In genomic region chr1:183027791-183028190, GRCh38 we compare ENCODE assay signal across 15 cellular contexts. TPM values are rescaled to one million over a fixed set of nuclear protein-coding genes. Genes with fewer than 3 reads are reported as not detected.
DNase-seq lines count a peak whose midpoint lies in the region; ATAC-seq and TF ChIP-seq lines count a peak whose summit lies in the region.
"Had no signal": no experiment of that assay in that cellular context is flagged by ENCODE, and none has a peak within 500 bp of the region (broad histone marks: within the 10 kb centered on the region; RNA-seq: fewer than 3 reads in every experiment).

No MANE protein-coding gene starts in this region.

- H3K9ac ChIP-seq in NT2/D1 (ENCODE audit: insufficient read length, low read depth), result no peak overlapping the region

- H3F3A ChIP-seq in DOHH2 (ENCODE audit: control insufficient read depth, insufficient read depth), result no peaks in the 10 kb centered on the region

- H3K27ac Mint-ChIP-seq in effector memory CD8-positive, alpha-beta T cell, result no peak overlapping the region
- H3K27ac Mint-ChIP-seq: activated CD4-positive, alpha-beta T cell treated with anti-CD3 and anti-CD28 coated beads, Interleukin-2, amount 10 ng/mL, durations not matched to agents 7 days and 5 days; CD14-positive monocyte had no signal

- no peak overlapping the region for H3K27ac ChIP-seq in DOHH2 (ENCODE audit: low read depth, low read length)
- peak overlapping the region in 2 of 4 donors; percentile 23 to 100 for H3K27ac ChIP-seq in esophagus muscularis mucosa (replicated peaks in 1 of 4)
- H3K27ac ChIP-seq in psoas muscle, result no peak overlapping the region
- H3K27ac ChIP-seq: pancreas had no signal

- H4K20me1 ChIP-seq in DOHH2 (ENCODE audit: control insufficient read depth, insufficient read depth, low read depth, low read length), result peaks cover 9% of the 10 kb centered on the region; the same call in 1 of the 2 replicates

- intact Hi-C loops in esophagus muscularis mucosa (cut with DNase I) (no loop called here), psoas muscle (cut with DNase I) (loop anchor here (5.0 kb wide), 1 partner anchor 75 kb away; no protein-coding TSS in a partner anchor), left colon (cut with DNase I, micrococcal nuclease) (no loop called here)

- no peaks in the 10 kb centered on the region for H3K9me2 ChIP-seq in DOHH2 (replicated peaks; ENCODE audit: control insufficient read depth, low read length)

- H3K9me3 Mint-ChIP-seq in effector memory CD8-positive, alpha-beta T cell, result no peaks in the 10 kb centered on the region
- H3K9me3 Mint-ChIP-seq: activated CD4-positive, alpha-beta T cell treated with anti-CD3 and anti-CD28 coated beads, Interleukin-2, amount 10 ng/mL, durations not matched to agents 7 days and 5 days had no signal

- no peak overlapping the region for H3K4me3 ChIP-seq in DOHH2 (ENCODE audit: low read length)
- H3K4me3 ChIP-seq in NT2/D1 (ENCODE audit: insufficient read length, low read depth), result no peak overlapping the region
- peak overlapping the region; percentile 80 to 97 (median 92) for H3K4me3 ChIP-seq in esophagus muscularis mucosa
- peak overlapping the region; percentile 89 for H3K4me3 ChIP-seq in psoas muscle
- H3K4me3 ChIP-seq: pancreas had no signal

- peak overlapping the region; percentile 5; the same call in 1 of the 2 replicates for H3K4me2 ChIP-seq in DOHH2 (ENCODE audit: low read length)

- peaks cover 56 to 64% of the 10 kb centered on the region in 2 donors for H3K27me3 Mint-ChIP-seq in effector memory CD8-positive, alpha-beta T cell

- ATAC-seq in psoas muscle (no peak), left colon (no peak)
- no peak for ATAC-seq in effector memory CD8-positive, alpha-beta T cell (replicated peaks)
- ATAC-seq: left lung, pancreas had no signal

- peaks cover 10% of the 10 kb centered on the region in 2 donors for H3K4me1 Mint-ChIP-seq in effector memory CD8-positive, alpha-beta T cell (ENCODE audit: low read depth in 2 of 2)

- no peaks in the 10 kb centered on the region for H3K9me3 ChIP-seq in DOHH2 (ENCODE audit: control insufficient read depth, insufficient read depth, low read length)
- H3K9me3 ChIP-seq in NT2/D1 (ENCODE audit: insufficient read depth, low read length), result no peaks in the 10 kb centered on the region
- H3K9me3 ChIP-seq in esophagus muscularis mucosa, result no peaks in the 10 kb centered on the region
- H3K9me3 ChIP-seq in psoas muscle, result no peaks in the 10 kb centered on the region
- H3K9me3 ChIP-seq: left lung, pancreas had no signal

- DNase-seq in NT2/D1 (ENCODE audit: low read depth, low spot score) (peak; percentile 28), esophagus muscularis mucosa (ENCODE audit: extremely low spot score) (peak; percentile 55), psoas muscle (no peak), NCI-H1436 treated with DMSO at 0.1 percent for 48 hours (lab: John Stamatoyannopoulos, UW) (no peak), occipital lobe (lab: John Stamatoyannopoulos, UW) (no peak), left colon (no peak)
- DNase-seq in effector memory CD8-positive, alpha-beta T cell, result no peak
- DNase-seq: activated CD4-positive, alpha-beta T cell treated with anti-CD3 and anti-CD28 coated beads, Interleukin-2, amount 10 ng/mL, durations not matched to agents 7 days and 5 days; left lung; NCI-H146; pancreas; stimulated activated CD4-positive, alpha-beta T cell treated with anti-CD3 and anti-CD28 coated beads, Interleukin-4, amount 100 ng/mL, for 1 hour; stimulated activated naive CD4-positive, alpha-beta T cell had no signal

- H3K27me3 ChIP-seq in DOHH2 (ENCODE audit: control insufficient read depth, low read length), result peaks cover 7% of the 10 kb centered on the region; the same call in 1 of the 2 replicates
- H3K27me3 ChIP-seq in NT2/D1 (ENCODE audit: insufficient read depth, insufficient read length), result no peaks in the 10 kb centered on the region
- H3K27me3 ChIP-seq in esophagus muscularis mucosa, result no peaks in the 10 kb centered on the region
- H3K27me3 ChIP-seq in psoas muscle (ENCODE audit: insufficient read depth in 3 of 3, low read length in 2 of 3), result no peaks in the 10 kb centered on the region
- H3K27me3 ChIP-seq: pancreas had no signal

- no peak for TF ChIP-seq CTCF in DOHH2 (IDR thresholded peaks at IDR 0.05; ENCODE audit: low read depth, low read length, poor library complexity, severe bottlenecking)
- TF ChIP-seq CTCF in esophagus muscularis mucosa (IDR thresholded peaks at IDR 0.05), result no peak
- no peak for TF ChIP-seq CTCF in psoas muscle (IDR thresholded peaks at IDR 0.05)

- H3K36me3 ChIP-seq in DOHH2 (ENCODE audit: control insufficient read depth, low read length) (no peaks in the 10 kb centered on the region; the same call in 1 of the 2 replicates), NT2/D1 (ENCODE audit: insufficient read depth, insufficient read length, low read length) (peaks cover 35% of the 10 kb centered on the region), esophagus muscularis mucosa (peaks cover 0 to 5% (median 0%) of the 10 kb centered on the region in 4 donors), psoas muscle (ENCODE audit: insufficient read depth in 1 of 2, low read depth in 1 of 2) (peaks cover 0 to 5% of the 10 kb centered on the region in 2 donors)
- H3K36me3 ChIP-seq: left lung, pancreas had no signal

- TF ChIP-seq POLR2A in esophagus muscularis mucosa (IDR thresholded peaks at IDR 0.05; ENCODE audit: low read depth), result no peak

- H3K4me3 Mint-ChIP-seq in effector memory CD8-positive, alpha-beta T cell, result no peak overlapping the region
- H3K4me3 Mint-ChIP-seq: activated CD4-positive, alpha-beta T cell treated with anti-CD3 and anti-CD28 coated beads, Interleukin-2, amount 10 ng/mL, durations not matched to agents 7 days and 5 days; CD14-positive monocyte had no signal

- peaks cover 35% of the 10 kb centered on the region for H3K79me2 ChIP-seq in DOHH2 (ENCODE audit: control insufficient read depth, low read length)

- no peak for TF ChIP-seq EP300 in esophagus muscularis mucosa (IDR thresholded peaks at IDR 0.05)

- H3K4me1 ChIP-seq in DOHH2 (ENCODE audit: control insufficient read depth, low read length) (peaks cover 57% of the 10 kb centered on the region), NT2/D1 (ENCODE audit: insufficient read depth, insufficient read length) (peaks cover 11% of the 10 kb centered on the region), esophagus muscularis mucosa (peaks cover 40 to 68% (median 65%) of the 10 kb centered on the region in 4 donors), psoas muscle (peaks cover 74% of the 10 kb centered on the region)

- H3K36me3 Mint-ChIP-seq in effector memory CD8-positive, alpha-beta T cell (ENCODE audit: insufficient read depth), result peaks cover 3% of the 10 kb centered on the region

RNA-seq across cellular contexts. Expression of gene LAMC1, which starts 4.6 kb away (rescaled TPM):
- total RNA-seq in esophagus muscularis mucosa (100 to 1,000 TPM; 387 to 474 (median 408) TPM), psoas muscle (10 to 100 TPM; 71.4 to 94.4 (median 80.5) TPM), occipital lobe (37.7 TPM), left colon (10 to 100 TPM; 32.3 to 54.8 TPM)
- 10 to 100 TPM; 28.0 to 39.6 (median 30.5) TPM for polyA plus RNA-seq in psoas muscle
- total RNA-seq: activated CD4-positive, alpha-beta T cell treated with anti-CD3 and anti-CD28 coated beads, Interleukin-2, amount 10 ng/mL, durations not matched to agents 7 days and 5 days had no signal

Comparison
In these comparisons a context has a peak if more than half of its experiments do, and no peak if none do; other contexts are left out.
1. H3K4me3 ChIP-seq: peak in esophagus muscularis mucosa (4 of 4) and psoas muscle (single experiment); none in DOHH2 (single experiment) and NT2/D1 (single experiment).
2. DNase-seq: peak in NT2/D1 (single experiment) and esophagus muscularis mucosa (single experiment); none in psoas muscle (0 of 2), NCI-H1436 treated with DMSO at 0.1 percent for 48 hours (single experiment), effector memory CD8-positive, alpha-beta T cell (0 of 3), occipital lobe (single experiment) and left colon (0 of 2).
3. RNA of gene LAMC1, which starts 4.6 kb away (total RNA-seq): 387 to 474 TPM in esophagus muscularis mucosa; 71.4 to 94.4 TPM in psoas muscle, 32.3 to 54.8 TPM in left colon and 37.7 TPM in occipital lobe (single experiment); every median in the first group is over 4 times any median in the second.
4. intact Hi-C loops: an anchor here in psoas muscle (5.0 kb wide); none called in esophagus muscularis mucosa and left colon.